Comparison of ENCODE assay signal across 1 cellular context in the genomic region with DNA sequence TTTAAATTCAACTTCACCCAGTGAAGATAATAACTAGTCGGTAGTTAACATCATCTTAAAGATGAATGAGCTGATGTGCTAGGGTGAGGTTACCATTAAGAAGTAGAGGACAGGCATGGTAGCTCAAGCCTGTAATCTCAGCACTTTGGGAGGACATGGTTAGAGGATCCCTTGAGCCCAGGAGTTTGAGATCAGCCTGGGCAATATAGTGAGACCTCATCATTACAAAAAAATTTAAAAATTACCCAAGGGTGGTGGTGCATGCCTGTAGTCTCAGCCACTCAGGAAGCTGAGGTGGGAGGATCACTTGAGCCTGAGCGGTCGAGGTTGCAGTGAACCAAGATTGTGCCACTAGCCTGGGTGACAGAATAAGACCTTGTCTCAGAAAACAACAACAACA.
TF ChIP-seq lines count a peak whose summit lies in the region.

No MANE protein-coding gene starts in this region.

TF ChIP-seq in HCT116, 20 proteins besides CTCF, POLR2A, EP300 and RAD21 (continued from another document):
- TF ChIP-seq FOSL1 (IDR thresholded peaks at IDR 0.05; ENCODE audit: low read depth) (no peak), ELF1 (IDR thresholded peaks at IDR 0.05; ENCODE audit: borderline replicate concordance, low read depth) (no peak), ZFX (IDR thresholded peaks at IDR 0.05) (no peak)
